1 cellular context compared by ENCODE assay signal in the genomic region with DNA sequence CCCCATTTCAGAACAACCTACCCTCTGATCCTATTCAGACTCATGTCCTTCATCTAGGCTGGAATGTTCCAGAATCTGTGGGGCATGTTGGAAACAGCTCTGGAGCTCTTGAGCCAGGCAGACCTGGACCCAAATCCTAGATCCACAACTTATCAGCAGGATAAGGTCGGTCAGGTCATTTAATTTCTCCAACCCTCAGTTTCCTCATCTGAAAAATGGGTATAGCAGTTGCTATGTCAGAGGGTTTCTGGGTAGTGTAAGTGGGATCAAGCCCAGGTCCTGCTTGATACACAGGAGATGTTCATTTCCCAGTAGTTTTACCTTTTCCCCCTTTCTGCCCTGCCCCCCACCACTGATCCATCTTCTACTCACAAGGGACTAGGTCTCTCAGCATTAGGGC.
A peak's percentile ranks its signal among the peaks of the same experiment; 100 is the strongest.
TF ChIP-seq lines count a peak whose summit lies in the region.

No MANE protein-coding gene starts in this region.

TF ChIP-seq in H1, 55 proteins besides CTCF, POLR2A, EP300 and RAD21:
- no peak for TF ChIP-seq JUND (IDR thresholded peaks at IDR 0.05; ENCODE audit: low read length)
- TF ChIP-seq, protein P1, sequence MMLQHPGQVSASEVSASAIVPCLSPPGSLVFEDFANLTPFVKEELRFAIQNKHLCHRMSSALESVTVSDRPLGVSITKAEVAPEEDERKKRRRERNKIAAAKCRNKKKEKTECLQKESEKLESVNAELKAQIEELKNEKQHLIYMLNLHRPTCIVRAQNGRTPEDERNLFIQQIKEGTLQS (IDR thresholded peaks at IDR 0.05; ENCODE audit: insufficient read depth, low read depth, low read length), result no peak
- TF ChIP-seq POLR2AphosphoS5 (IDR thresholded peaks at IDR 0.05; ENCODE audit: low read depth, low read length), result no peak
- no peak for TF ChIP-seq BCL11A (IDR thresholded peaks at IDR 0.05; ENCODE audit: low read depth in 2 of 2, low read length in 2 of 2)
- no peak for TF ChIP-seq TBP (IDR thresholded peaks at IDR 0.05; ENCODE audit: low read depth, low read length)
- TF ChIP-seq SIX5 (IDR thresholded peaks at IDR 0.05; ENCODE audit: low read depth, low read length), result no peak
- peak; percentile 69; the same call in 1 of the 2 replicates for TF ChIP-seq KDM1A (IDR thresholded peaks at IDR 0.05; ENCODE audit: borderline replicate concordance, low read length)
- peak in 1 of 2 experiments; percentile 28; a peak in 1 of 4 replicates for TF ChIP-seq HDAC2 (IDR thresholded peaks at IDR 0.05; ENCODE audit: borderline replicate concordance in 1 of 2, low read depth in 2 of 2, low read length in 2 of 2)
- no peak for TF ChIP-seq CHD1 (IDR thresholded peaks at IDR 0.05; ENCODE audit: low read depth, low read length)
- no peak for TF ChIP-seq SIN3A (conservative IDR thresholded peaks at IDR 0.05 in 1 of 2, IDR thresholded peaks at IDR 0.05 in 1 of 2; ENCODE audit: low read depth in 1 of 2, low read length in 2 of 2)
- no peak for TF ChIP-seq RBBP5 (IDR thresholded peaks at IDR 0.05; ENCODE audit: borderline replicate concordance, low read depth, low read length)
- no peak for TF ChIP-seq RFX5 (IDR thresholded peaks at IDR 0.05; ENCODE audit: borderline replicate concordance, low read depth, low read length)
- no peak for TF ChIP-seq PHF8 (conservative IDR thresholded peaks at IDR 0.05; ENCODE audit: low read depth, low read length)
- TF ChIP-seq SRF (IDR thresholded peaks at IDR 0.05; ENCODE audit: low read depth, low read length), result no peak
